Comparison of ENCODE assay signal across 1 cellular context in the genomic region with DNA sequence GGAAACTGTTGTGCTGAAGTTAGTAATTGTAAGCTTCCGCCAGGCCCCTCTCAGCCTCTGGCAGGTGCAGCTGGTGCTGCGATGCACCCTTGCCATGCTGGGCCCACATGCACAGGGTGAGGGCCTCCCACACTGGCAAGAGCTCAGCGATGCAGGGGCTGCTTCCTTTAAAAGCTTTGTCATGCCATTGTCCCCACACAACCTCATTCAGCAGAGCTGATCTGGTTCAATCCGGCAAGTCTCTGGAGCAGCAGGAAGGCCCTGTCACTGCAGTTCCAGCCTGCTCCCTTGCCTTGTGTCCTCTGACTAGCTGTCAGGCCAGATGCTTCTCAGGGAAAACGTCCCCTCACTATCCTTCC.
A peak's percentile ranks its signal among the peaks of the same experiment; 100 is the strongest.
TF ChIP-seq lines count a peak whose summit lies in the region.

No MANE protein-coding gene starts in this region.

TF ChIP-seq in HepG2, 621 proteins besides CTCF, POLR2A, EP300 and RAD21 (continued from another document):
- TF ChIP-seq, protein P1, sequence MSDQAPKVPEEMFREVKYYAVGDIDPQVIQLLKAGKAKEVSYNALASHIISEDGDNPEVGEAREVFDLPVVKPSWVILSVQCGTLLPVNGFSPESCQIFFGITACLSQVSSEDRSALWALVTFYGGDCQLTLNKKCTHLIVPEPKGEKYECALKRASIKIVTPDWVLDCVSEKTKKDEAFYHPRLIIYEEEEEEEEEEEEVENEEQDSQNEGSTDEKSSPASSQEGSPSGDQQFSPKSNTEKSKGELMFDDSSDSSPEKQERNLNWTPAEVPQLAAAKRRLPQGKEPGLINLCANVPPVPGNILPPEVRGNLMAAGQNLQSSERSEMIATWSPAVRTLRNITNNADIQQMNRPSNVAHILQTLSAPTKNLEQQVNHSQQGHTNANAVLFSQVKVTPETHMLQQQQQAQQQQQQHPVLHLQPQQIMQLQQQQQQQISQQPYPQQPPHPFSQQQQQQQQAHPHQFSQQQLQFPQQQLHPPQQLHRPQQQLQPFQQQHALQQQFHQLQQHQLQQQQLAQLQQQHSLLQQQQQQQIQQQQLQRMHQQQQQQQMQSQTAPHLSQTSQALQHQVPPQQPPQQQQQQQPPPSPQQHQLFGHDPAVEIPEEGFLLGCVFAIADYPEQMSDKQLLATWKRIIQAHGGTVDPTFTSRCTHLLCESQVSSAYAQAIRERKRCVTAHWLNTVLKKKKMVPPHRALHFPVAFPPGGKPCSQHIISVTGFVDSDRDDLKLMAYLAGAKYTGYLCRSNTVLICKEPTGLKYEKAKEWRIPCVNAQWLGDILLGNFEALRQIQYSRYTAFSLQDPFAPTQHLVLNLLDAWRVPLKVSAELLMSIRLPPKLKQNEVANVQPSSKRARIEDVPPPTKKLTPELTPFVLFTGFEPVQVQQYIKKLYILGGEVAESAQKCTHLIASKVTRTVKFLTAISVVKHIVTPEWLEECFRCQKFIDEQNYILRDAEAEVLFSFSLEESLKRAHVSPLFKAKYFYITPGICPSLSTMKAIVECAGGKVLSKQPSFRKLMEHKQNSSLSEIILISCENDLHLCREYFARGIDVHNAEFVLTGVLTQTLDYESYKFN (CRISPR knock-in tag; conservative IDR thresholded peaks at IDR 0.05), result no peak
- TF ChIP-seq SATB2 (CRISPR knock-in tag; IDR thresholded peaks at IDR 0.05) (no peak), ZNF780A (CRISPR knock-in tag; IDR thresholded peaks at IDR 0.05) (no peak), ZBTB38 (CRISPR knock-in tag; IDR thresholded peaks at IDR 0.05) (peak; percentile 59; the same call in 1 of the 2 replicates), PHF21A (CRISPR knock-in tag; IDR thresholded peaks at IDR 0.05) (0 out of 2 replicates have a peak, but pooled peaks have one; percentile 6), ZNF552 (CRISPR knock-in tag; IDR thresholded peaks at IDR 0.05; ENCODE audit: borderline replicate concordance) (no peak), ZNF33A (CRISPR knock-in tag; IDR thresholded peaks at IDR 0.05; ENCODE audit: borderline replicate concordance) (no peak), ZNF296 (CRISPR knock-in tag; conservative IDR thresholded peaks at IDR 0.05) (0 out of 2 replicates have a peak, but pooled peaks have one; percentile 41), ZNF749 (CRISPR knock-in tag; IDR thresholded peaks at IDR 0.05; ENCODE audit: borderline replicate concordance) (no peak), ZFX (CRISPR knock-in tag; IDR thresholded peaks at IDR 0.05; ENCODE audit: low read depth) (peak; percentile 48), NRL (CRISPR knock-in tag; IDR thresholded peaks at IDR 0.05; ENCODE audit: borderline replicate concordance) (peak; percentile 74; the same call in 1 of the 2 replicates), ZNF501 (CRISPR knock-in tag; IDR thresholded peaks at IDR 0.05) (0 out of 2 replicates have a peak, but pooled peaks have one; percentile 17), ZNF891 (CRISPR knock-in tag; IDR thresholded peaks at IDR 0.05) (peak; percentile 68; the same call in 1 of the 2 replicates), ZFY (CRISPR knock-in tag; IDR thresholded peaks at IDR 0.05) (peak; percentile 40; the same call in 1 of the 2 replicates), ZNF772 (CRISPR knock-in tag; IDR thresholded peaks at IDR 0.05) (0 out of 2 replicates have a peak, but pooled peaks have one; percentile 35)
- TF ChIP-seq, protein P2, sequence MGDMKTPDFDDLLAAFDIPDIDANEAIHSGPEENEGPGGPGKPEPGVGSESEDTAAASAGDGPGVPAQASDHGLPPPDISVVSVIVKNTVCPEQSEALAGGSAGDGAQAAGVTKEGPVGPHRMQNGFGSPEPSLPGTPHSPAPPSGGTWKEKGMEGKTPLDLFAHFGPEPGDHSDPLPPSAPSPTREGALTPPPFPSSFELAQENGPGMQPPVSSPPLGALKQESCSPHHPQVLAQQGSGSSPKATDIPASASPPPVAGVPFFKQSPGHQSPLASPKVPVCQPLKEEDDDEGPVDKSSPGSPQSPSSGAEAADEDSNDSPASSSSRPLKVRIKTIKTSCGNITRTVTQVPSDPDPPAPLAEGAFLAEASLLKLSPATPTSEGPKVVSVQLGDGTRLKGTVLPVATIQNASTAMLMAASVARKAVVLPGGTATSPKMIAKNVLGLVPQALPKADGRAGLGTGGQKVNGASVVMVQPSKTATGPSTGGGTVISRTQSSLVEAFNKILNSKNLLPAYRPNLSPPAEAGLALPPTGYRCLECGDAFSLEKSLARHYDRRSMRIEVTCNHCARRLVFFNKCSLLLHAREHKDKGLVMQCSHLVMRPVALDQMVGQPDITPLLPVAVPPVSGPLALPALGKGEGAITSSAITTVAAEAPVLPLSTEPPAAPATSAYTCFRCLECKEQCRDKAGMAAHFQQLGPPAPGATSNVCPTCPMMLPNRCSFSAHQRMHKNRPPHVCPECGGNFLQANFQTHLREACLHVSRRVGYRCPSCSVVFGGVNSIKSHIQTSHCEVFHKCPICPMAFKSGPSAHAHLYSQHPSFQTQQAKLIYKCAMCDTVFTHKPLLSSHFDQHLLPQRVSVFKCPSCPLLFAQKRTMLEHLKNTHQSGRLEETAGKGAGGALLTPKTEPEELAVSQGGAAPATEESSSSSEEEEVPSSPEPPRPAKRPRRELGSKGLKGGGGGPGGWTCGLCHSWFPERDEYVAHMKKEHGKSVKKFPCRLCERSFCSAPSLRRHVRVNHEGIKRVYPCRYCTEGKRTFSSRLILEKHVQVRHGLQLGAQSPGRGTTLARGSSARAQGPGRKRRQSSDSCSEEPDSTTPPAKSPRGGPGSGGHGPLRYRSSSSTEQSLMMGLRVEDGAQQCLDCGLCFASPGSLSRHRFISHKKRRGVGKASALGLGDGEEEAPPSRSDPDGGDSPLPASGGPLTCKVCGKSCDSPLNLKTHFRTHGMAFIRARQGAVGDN (CRISPR knock-in tag; IDR thresholded peaks at IDR 0.05), result peak; percentile 88
- TF ChIP-seq, protein P3, sequence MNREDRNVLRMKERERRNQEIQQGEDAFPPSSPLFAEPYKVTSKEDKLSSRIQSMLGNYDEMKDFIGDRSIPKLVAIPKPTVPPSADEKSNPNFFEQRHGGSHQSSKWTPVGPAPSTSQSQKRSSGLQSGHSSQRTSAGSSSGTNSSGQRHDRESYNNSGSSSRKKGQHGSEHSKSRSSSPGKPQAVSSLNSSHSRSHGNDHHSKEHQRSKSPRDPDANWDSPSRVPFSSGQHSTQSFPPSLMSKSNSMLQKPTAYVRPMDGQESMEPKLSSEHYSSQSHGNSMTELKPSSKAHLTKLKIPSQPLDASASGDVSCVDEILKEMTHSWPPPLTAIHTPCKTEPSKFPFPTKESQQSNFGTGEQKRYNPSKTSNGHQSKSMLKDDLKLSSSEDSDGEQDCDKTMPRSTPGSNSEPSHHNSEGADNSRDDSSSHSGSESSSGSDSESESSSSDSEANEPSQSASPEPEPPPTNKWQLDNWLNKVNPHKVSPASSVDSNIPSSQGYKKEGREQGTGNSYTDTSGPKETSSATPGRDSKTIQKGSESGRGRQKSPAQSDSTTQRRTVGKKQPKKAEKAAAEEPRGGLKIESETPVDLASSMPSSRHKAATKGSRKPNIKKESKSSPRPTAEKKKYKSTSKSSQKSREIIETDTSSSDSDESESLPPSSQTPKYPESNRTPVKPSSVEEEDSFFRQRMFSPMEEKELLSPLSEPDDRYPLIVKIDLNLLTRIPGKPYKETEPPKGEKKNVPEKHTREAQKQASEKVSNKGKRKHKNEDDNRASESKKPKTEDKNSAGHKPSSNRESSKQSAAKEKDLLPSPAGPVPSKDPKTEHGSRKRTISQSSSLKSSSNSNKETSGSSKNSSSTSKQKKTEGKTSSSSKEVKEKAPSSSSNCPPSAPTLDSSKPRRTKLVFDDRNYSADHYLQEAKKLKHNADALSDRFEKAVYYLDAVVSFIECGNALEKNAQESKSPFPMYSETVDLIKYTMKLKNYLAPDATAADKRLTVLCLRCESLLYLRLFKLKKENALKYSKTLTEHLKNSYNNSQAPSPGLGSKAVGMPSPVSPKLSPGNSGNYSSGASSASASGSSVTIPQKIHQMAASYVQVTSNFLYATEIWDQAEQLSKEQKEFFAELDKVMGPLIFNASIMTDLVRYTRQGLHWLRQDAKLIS (CRISPR knock-in tag; IDR thresholded peaks at IDR 0.05), result no peak
- TF ChIP-seq, protein P4, sequence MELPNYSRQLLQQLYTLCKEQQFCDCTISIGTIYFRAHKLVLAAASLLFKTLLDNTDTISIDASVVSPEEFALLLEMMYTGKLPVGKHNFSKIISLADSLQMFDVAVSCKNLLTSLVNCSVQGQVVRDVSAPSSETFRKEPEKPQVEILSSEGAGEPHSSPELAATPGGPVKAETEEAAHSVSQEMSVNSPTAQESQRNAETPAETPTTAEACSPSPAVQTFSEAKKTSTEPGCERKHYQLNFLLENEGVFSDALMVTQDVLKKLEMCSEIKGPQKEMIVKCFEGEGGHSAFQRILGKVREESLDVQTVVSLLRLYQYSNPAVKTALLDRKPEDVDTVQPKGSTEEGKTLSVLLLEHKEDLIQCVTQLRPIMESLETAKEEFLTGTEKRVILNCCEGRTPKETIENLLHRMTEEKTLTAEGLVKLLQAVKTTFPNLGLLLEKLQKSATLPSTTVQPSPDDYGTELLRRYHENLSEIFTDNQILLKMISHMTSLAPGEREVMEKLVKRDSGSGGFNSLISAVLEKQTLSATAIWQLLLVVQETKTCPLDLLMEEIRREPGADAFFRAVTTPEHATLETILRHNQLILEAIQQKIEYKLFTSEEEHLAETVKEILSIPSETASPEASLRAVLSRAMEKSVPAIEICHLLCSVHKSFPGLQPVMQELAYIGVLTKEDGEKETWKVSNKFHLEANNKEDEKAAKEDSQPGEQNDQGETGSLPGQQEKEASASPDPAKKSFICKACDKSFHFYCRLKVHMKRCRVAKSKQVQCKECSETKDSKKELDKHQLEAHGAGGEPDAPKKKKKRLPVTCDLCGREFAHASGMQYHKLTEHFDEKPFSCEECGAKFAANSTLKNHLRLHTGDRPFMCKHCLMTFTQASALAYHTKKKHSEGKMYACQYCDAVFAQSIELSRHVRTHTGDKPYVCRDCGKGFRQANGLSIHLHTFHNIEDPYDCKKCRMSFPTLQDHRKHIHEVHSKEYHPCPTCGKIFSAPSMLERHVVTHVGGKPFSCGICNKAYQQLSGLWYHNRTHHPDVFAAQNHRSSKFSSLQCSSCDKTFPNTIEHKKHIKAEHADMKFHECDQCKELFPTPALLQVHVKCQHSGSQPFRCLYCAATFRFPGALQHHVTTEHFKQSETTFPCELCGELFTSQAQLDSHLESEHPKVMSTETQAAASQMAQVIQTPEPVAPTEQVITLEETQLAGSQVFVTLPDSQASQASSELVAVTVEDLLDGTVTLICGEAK (IDR thresholded peaks at IDR 0.05), result no peak
- TF ChIP-seq, protein P4 (CRISPR knock-in tag; IDR thresholded peaks at IDR 0.05), result peak; percentile 40; the same call in 1 of the 2 replicates
- TF ChIP-seq, protein P5, sequence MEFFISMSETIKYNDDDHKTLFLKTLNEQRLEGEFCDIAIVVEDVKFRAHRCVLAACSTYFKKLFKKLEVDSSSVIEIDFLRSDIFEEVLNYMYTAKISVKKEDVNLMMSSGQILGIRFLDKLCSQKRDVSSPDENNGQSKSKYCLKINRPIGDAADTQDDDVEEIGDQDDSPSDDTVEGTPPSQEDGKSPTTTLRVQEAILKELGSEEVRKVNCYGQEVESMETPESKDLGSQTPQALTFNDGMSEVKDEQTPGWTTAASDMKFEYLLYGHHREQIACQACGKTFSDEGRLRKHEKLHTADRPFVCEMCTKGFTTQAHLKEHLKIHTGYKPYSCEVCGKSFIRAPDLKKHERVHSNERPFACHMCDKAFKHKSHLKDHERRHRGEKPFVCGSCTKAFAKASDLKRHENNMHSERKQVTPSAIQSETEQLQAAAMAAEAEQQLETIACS (CRISPR knock-in tag; IDR thresholded peaks at IDR 0.05), result no peak
